ENCODE assay signal across 13 cellular contexts in genomic region chr7:70728873-70729552, GRCh38.
DNase-seq lines count a peak whose midpoint lies in the region; ATAC-seq and TF ChIP-seq lines count a peak whose summit lies in the region.
"Had no signal": no experiment of that assay in that cellular context is flagged by ENCODE, and none has a peak within 500 bp of the region (broad histone marks: within the 10 kb centered on the region; RNA-seq: fewer than 3 reads in every experiment).

No MANE protein-coding gene starts in this region.

- H3K9me3 ChIP-seq in breast epithelium (no peaks in the 10 kb centered on the region), mammary epithelial cell (replicated peaks; ENCODE audit: insufficient read depth, low read length) (no peaks in the 10 kb centered on the region), upper lobe of right lung (no peaks in the 10 kb centered on the region)
- H3K9me3 ChIP-seq: MG63, neutrophil, vagina had no signal

- H3K27me3 ChIP-seq in breast epithelium: no peaks in the 10 kb centered on the region
- no peaks in the 10 kb centered on the region for H3K27me3 ChIP-seq in mammary epithelial cell (ENCODE audit: insufficient read depth, low read length)
- no peaks in the 10 kb centered on the region for H3K27me3 ChIP-seq in upper lobe of right lung
- H3K27me3 ChIP-seq: MG63, neutrophil, vagina had no signal

- no peak overlapping the region for H3K4me2 ChIP-seq in mammary epithelial cell (ENCODE audit: insufficient read depth, low read depth, low read length)

- H3K4me1 ChIP-seq in breast epithelium (peaks cover 0 to 3% of the 10 kb centered on the region in 2 donors), mammary epithelial cell (ENCODE audit: insufficient read depth, low read length) (peaks cover 2% of the 10 kb centered on the region), upper lobe of right lung (no peaks in the 10 kb centered on the region)

- in situ Hi-C loops in mammary epithelial cell (cut with MboI; ENCODE audit: low sequenced_read_pairs in 2 of 2): no loop called here

- H4K20me1 ChIP-seq in mammary epithelial cell (ENCODE audit: insufficient read depth, low read length): no peaks in the 10 kb centered on the region

- ATAC-seq in left colon (peak; percentile 77), upper lobe of right lung (peak; percentile 59), GM18517 (IDR thresholded peaks at IDR 0.05; ENCODE audit: unreplicated experiment) (no peak)

- 85% methylated on average over 11 of the region's 13 CpGs for whole genome bisulfite sequencing in mammary epithelial cell (ENCODE audit: low coverage, missing lambda C conversion rate)

- no peaks in the 10 kb centered on the region for H3K36me3 ChIP-seq in breast epithelium
- H3K36me3 ChIP-seq in mammary epithelial cell (ENCODE audit: insufficient read depth, low read length): peaks cover 2% of the 10 kb centered on the region
- H3K36me3 ChIP-seq in upper lobe of right lung: no peaks in the 10 kb centered on the region
- H3K36me3 ChIP-seq: MG63, neutrophil, vagina had no signal

- peaks cover 7% of the 10 kb centered on the region for H3K9me3 Mint-ChIP-seq in T-helper 2 cell treated with Interferon-gamma antibody and Interleukin-4, amounts not matched to agents 5 μg/mL and 100 μg/mL, for 36 hours

- no peak overlapping the region for H2AFZ ChIP-seq in mammary epithelial cell (ENCODE audit: low read depth, low read length)

- H3K79me2 ChIP-seq in mammary epithelial cell (ENCODE audit: insufficient read depth, low read length): peaks cover 77% of the 10 kb centered on the region

- dilution Hi-C loops in mammary epithelial cell (cut with HindIII; ENCODE audit: low sequenced_read_pairs): no loop called here

- CTCF ChIA-PET in mammary epithelial cell (lab: Charles Lee; ENCODE audit: low non-redundant PET): no interaction called here

- no peaks in the 10 kb centered on the region for H3K27me3 Mint-ChIP-seq in T-helper 2 cell treated with Interferon-gamma antibody and Interleukin-4, amounts not matched to agents 5 μg/mL and 100 μg/mL, for 36 hours (ENCODE audit: low read depth)
- H3K27me3 Mint-ChIP-seq: activated CD4-positive, alpha-beta memory T cell treated with anti-CD3 and anti-CD28 coated beads for 36 hours had no signal

- no TSS peak for BruUV-seq in mammary epithelial cell (replicated peaks; lab: Mats Ljungman, UMichigan)

- DNase-seq in breast epithelium (ENCODE audit: low spot score in 2 of 2) (no peak), mammary epithelial cell (no peak), caudate nucleus (lab: John Stamatoyannopoulos, UW) (peak in 3 of 61 donors; percentile 12 to 23 (median 20)), left colon (peak; percentile 41 to 61), upper lobe of right lung (no peak), medulla oblongata (ENCODE audit: extremely low spot score) (no peak)
- DNase-seq in T-helper 2 cell treated with Interferon-gamma antibody and Interleukin-4, amounts not matched to agents 5 μg/mL and 100 μg/mL, for 36 hours (ENCODE audit: low spot score): no peak
- DNase-seq: ACHN; activated CD4-positive, alpha-beta memory T cell treated with anti-CD3 and anti-CD28 coated beads for 36 hours; MG63 had no signal

- H3K27ac Mint-ChIP-seq in T-helper 2 cell treated with Interferon-gamma antibody and Interleukin-4, amounts not matched to agents 5 μg/mL and 100 μg/mL, for 36 hours: no peak overlapping the region
- H3K27ac Mint-ChIP-seq: activated CD4-positive, alpha-beta memory T cell treated with anti-CD3 and anti-CD28 coated beads for 36 hours had no signal

- no peaks in the 10 kb centered on the region for H3K36me3 Mint-ChIP-seq in T-helper 2 cell treated with Interferon-gamma antibody and Interleukin-4, amounts not matched to agents 5 μg/mL and 100 μg/mL, for 36 hours (ENCODE audit: low read depth)
- H3K36me3 Mint-ChIP-seq: activated CD4-positive, alpha-beta memory T cell treated with anti-CD3 and anti-CD28 coated beads for 36 hours had no signal

- H3K4me1 Mint-ChIP-seq in T-helper 2 cell treated with Interferon-gamma antibody and Interleukin-4, amounts not matched to agents 5 μg/mL and 100 μg/mL, for 36 hours (ENCODE audit: low read depth): no peaks in the 10 kb centered on the region

- TF ChIP-seq POLR2A in breast epithelium (IDR thresholded peaks at IDR 0.05): no peak

- H3K27ac ChIP-seq in breast epithelium (peak overlapping the region; percentile 82 to 92), mammary epithelial cell (ENCODE audit: insufficient read depth, low read depth, low read length) (no peak overlapping the region), caudate nucleus (ENCODE audit: low read depth, low read length) (peak overlapping the region; percentile 55), upper lobe of right lung (peak overlapping the region; percentile 75)
- H3K27ac ChIP-seq: neutrophil, vagina had no signal

- H3K9ac ChIP-seq in mammary epithelial cell (ENCODE audit: insufficient read depth, low read length): no peak overlapping the region

- no peak overlapping the region for H3K4me3 Mint-ChIP-seq in T-helper 2 cell treated with Interferon-gamma antibody and Interleukin-4, amounts not matched to agents 5 μg/mL and 100 μg/mL, for 36 hours
- H3K4me3 Mint-ChIP-seq: activated CD4-positive, alpha-beta memory T cell treated with anti-CD3 and anti-CD28 coated beads for 36 hours had no signal

- H3K4me3 ChIP-seq in breast epithelium (peak overlapping the region in 1 of 3 donors; percentile 47), mammary epithelial cell (replicated peaks in 1 of 3; ENCODE audit: insufficient read depth in 1 of 3, low read depth in 2 of 3, low read length in 3 of 3) (no peak overlapping the region), upper lobe of right lung (peak overlapping the region; percentile 10)
- H3K4me3 ChIP-seq: MG63, vagina had no signal

- no peak for TF ChIP-seq CTCF in breast epithelium (IDR thresholded peaks at IDR 0.05)
- no peak for TF ChIP-seq CTCF in mammary epithelial cell (conservative IDR thresholded peaks at IDR 0.05 in 1 of 2, IDR thresholded peaks at IDR 0.05 in 1 of 2; ENCODE audit: extremely low read depth in 1 of 2, insufficient read depth in 1 of 2, low read depth in 1 of 2, low read length in 2 of 2)
- no peak for TF ChIP-seq CTCF in upper lobe of right lung (IDR thresholded peaks at IDR 0.05)

- intact Hi-C loops in breast epithelium (cut with DNase I; ENCODE audit: low total_unique reads) (no loop called here), mammary epithelial cell (cut with micrococcal nuclease) (no loop called here), left colon (cut with DNase I, micrococcal nuclease) (no loop called here), upper lobe of right lung (cut with DNase I) (no loop called here)

Comparison
In these comparisons a context has a peak if more than half of its experiments do, and no peak if none do; other contexts are left out.
1. DNase-seq: peak in left colon (2 of 2); none in breast epithelium (0 of 2), mammary epithelial cell (single experiment), upper lobe of right lung (single experiment), medulla oblongata (single experiment) and T-helper 2 cell treated with Interferon-gamma antibody and Interleukin-4, amounts not matched to agents 5 μg/mL and 100 μg/mL, for 36 hours (single experiment).